Comparison of ENCODE assay signal across 1 cellular context in the genomic region with DNA sequence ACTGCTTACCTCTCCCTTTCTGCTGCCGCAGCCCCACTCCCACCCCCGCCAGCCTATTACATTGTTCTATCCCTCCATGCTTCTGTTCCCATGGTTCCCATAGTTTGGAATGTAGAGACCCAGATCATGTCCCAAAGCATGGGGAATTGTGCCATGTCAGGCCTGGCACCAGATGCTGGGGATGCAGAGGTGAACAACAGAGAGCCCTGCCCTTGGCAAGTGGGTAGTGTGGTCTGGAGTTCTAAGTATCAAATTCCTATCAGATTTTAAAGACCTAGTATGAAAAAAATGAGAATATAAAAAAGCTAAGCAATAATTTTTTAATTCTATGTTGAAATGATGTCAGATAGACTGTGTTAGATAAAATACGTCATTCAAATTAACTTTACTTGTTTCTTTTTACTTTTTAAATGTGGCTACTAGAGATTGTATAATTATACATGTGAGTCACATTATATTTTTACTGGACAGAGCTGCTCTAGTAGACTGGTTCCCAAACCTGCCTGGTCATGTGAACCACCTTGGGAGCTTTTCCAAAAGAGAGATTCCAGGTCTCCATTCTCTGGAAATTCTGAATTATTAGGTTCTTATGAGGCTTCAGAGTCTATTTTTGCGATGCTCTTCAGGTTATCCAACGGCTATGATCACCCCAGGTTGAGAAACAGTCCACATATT.
TF ChIP-seq lines count a peak whose summit lies in the region.

No MANE protein-coding gene starts in this region.

TF ChIP-seq in GM23338, 12 proteins besides CTCF, POLR2A, EP300 and RAD21 (continued from another document):
- TF ChIP-seq ZNF462 (CRISPR knock-in tag; IDR thresholded peaks at IDR 0.05) = no peak
- no peak for TF ChIP-seq ZNF331 (CRISPR knock-in tag; IDR thresholded peaks at IDR 0.05; ENCODE audit: low read depth)
- no peak for TF ChIP-seq ETS1 (IDR thresholded peaks at IDR 0.05)
